In genomic region chr6:20202699-20203302, GRCh38 we compare ENCODE assay signal across 12 cellular contexts. TPM values are rescaled to one million over a fixed set of nuclear protein-coding genes. Genes with fewer than 3 reads are reported as not detected.
A peak's percentile ranks its signal among the peaks of the same experiment; 100 is the strongest.
DNase-seq lines count a peak whose midpoint lies in the region; ATAC-seq, FAIRE-seq and TF ChIP-seq lines count a peak whose summit lies in the region.
"Had no signal": no experiment of that assay in that cellular context is flagged by ENCODE, and none has a peak within 500 bp of the region (broad histone marks: within the 10 kb centered on the region; RNA-seq: fewer than 3 reads in every experiment).

No MANE protein-coding gene starts in this region.

- ATAC-seq in heart left ventricle, result peak in 1 of 4 donors; percentile 48
- no peak for ATAC-seq in right cardiac atrium
- no peak for ATAC-seq in RWPE2 (ENCODE audit: low read depth)
- no peak for ATAC-seq in gastroesophageal sphincter
- ATAC-seq in upper lobe of left lung (ENCODE audit: low FRiP score in 2 of 2), result no peak
- ATAC-seq in GM21423 (IDR thresholded peaks at IDR 0.05; ENCODE audit: unreplicated experiment), result no peak

- WGBS in heart left ventricle, 4 donors, result 53 to 75% (median 69%) methylated on average over 3 of the region's 3 CpGs
- 53% methylated on average over 3 of the region's 3 CpGs for WGBS in right cardiac atrium
- 58 to 69% methylated on average over 3 of the region's 3 CpGs for WGBS in gastroesophageal sphincter (ENCODE audit: low coverage in 1 of 2), 2 donors
- 53 to 71% methylated on average over 3 of the region's 3 CpGs for WGBS in upper lobe of left lung, 2 donors

- TF ChIP-seq CTCF in heart left ventricle (IDR thresholded peaks at IDR 0.05) (no peak), RWPE2 (IDR thresholded peaks at IDR 0.05; ENCODE audit: poor library complexity, severe bottlenecking) (no peak), gastroesophageal sphincter (IDR thresholded peaks at IDR 0.05) (no peak), upper lobe of left lung (IDR thresholded peaks at IDR 0.05) (no peak)

- H3K9me3 ChIP-seq in heart left ventricle, result no peaks in the 10 kb centered on the region
- no peaks in the 10 kb centered on the region for H3K9me3 ChIP-seq in right cardiac atrium (ENCODE audit: control insufficient read depth, low read length)
- no peaks in the 10 kb centered on the region for H3K9me3 ChIP-seq in RWPE2 (ENCODE audit: severe bottlenecking)
- no peaks in the 10 kb centered on the region for H3K9me3 ChIP-seq in gastroesophageal sphincter
- H3K9me3 ChIP-seq in upper lobe of left lung, result no peaks in the 10 kb centered on the region
- H3K9me3 ChIP-seq: BE2C had no signal

- no peaks in the 10 kb centered on the region for H3K27me3 ChIP-seq in heart left ventricle
- no peaks in the 10 kb centered on the region for H3K27me3 ChIP-seq in right cardiac atrium (ENCODE audit: control insufficient read depth, insufficient read depth)
- H3K27me3 ChIP-seq in RWPE2 (ENCODE audit: insufficient read depth, poor library complexity, severe bottlenecking), result no peaks in the 10 kb centered on the region
- no peaks in the 10 kb centered on the region for H3K27me3 ChIP-seq in gastroesophageal sphincter
- H3K27me3 ChIP-seq in upper lobe of left lung, result no peaks in the 10 kb centered on the region

- H3K27ac ChIP-seq in heart left ventricle (peak overlapping the region in 8 of 12 donors; percentile 10 to 77 (median 46)), right cardiac atrium (ENCODE audit: low read length) (no peak overlapping the region), RWPE2 (ENCODE audit: poor library complexity, severe bottlenecking) (peak overlapping the region; percentile 32), gastroesophageal sphincter (peak overlapping the region in 3 of 4 donors; percentile 6 to 31 (median 16)), upper lobe of left lung (peak overlapping the region in 3 of 4 donors; percentile 13 to 81 (median 54))

- intact Hi-C loops in heart left ventricle (cut with DNase I), result no loop called here
- intact Hi-C loops in right cardiac atrium (cut with DNase I), result loop anchor here in 1 of 4 donors (10.0 kb wide), 1 partner anchor 78 kb away; no protein-coding TSS in a partner anchor

- TF ChIP-seq POLR2A in heart left ventricle (IDR thresholded peaks at IDR 0.05) (no peak), gastroesophageal sphincter (IDR thresholded peaks at IDR 0.05) (no peak), upper lobe of left lung (IDR thresholded peaks at IDR 0.05) (no peak)

- DNase-seq in heart left ventricle, result no peak
- DNase-seq in right cardiac atrium, result no peak
- no peak for DNase-seq in RWPE2 (ENCODE audit: low spot score)
- no peak for DNase-seq in upper lobe of left lung
- DNase-seq in SW 1271 (lab: John Stamatoyannopoulos, UW), result no peak
- no peak for DNase-seq in HTR-8/SVneo (ENCODE audit: insufficient read length, low spot score)
- DNase-seq: BE2C; head of caudate nucleus; posterior cingulate gyrus; stimulated activated naive B cell treated with anti-CD40 and anti-IgM and Interleukin-4, amounts not matched to agents 10 μg/mL and 1 μg/mL and 100 μg/mL, for 72 hours had no signal

- TF ChIP-seq EP300 in gastroesophageal sphincter (IDR thresholded peaks at IDR 0.05) (no peak), upper lobe of left lung (IDR thresholded peaks at IDR 0.05) (no peak)

- H3K4me1 ChIP-seq in heart left ventricle (peaks cover 0 to 74% (median 22%) of the 10 kb centered on the region in 12 donors), right cardiac atrium (ENCODE audit: control insufficient read depth, insufficient read depth, low read length) (peaks cover 4% of the 10 kb centered on the region), RWPE2 (ENCODE audit: insufficient read depth, poor library complexity, severe bottlenecking) (peaks cover 35% of the 10 kb centered on the region), gastroesophageal sphincter (peaks cover 0 to 80% (median 25%) of the 10 kb centered on the region in 3 donors), upper lobe of left lung (peaks cover 39 to 58% (median 44%) of the 10 kb centered on the region in 4 donors)
- H3K4me1 ChIP-seq: BE2C had no signal

- H3K4me3 ChIP-seq in heart left ventricle (no peak overlapping the region), right cardiac atrium (ENCODE audit: low read length) (no peak overlapping the region), RWPE2 (ENCODE audit: severe bottlenecking) (no peak overlapping the region), gastroesophageal sphincter (no peak overlapping the region), upper lobe of left lung (no peak overlapping the region)

- no peak for FAIRE-seq in HTR-8/SVneo (lab: Jason Lieb, UNC)

- H3K36me3 ChIP-seq in heart left ventricle, result no peaks in the 10 kb centered on the region
- H3K36me3 ChIP-seq in RWPE2 (ENCODE audit: low read depth), result no peaks in the 10 kb centered on the region
- no peaks in the 10 kb centered on the region for H3K36me3 ChIP-seq in gastroesophageal sphincter
- no peaks in the 10 kb centered on the region for H3K36me3 ChIP-seq in upper lobe of left lung
- H3K36me3 ChIP-seq: BE2C had no signal

RNA-seq across cellular contexts. Expression of gene MBOAT1, which starts 9.5 kb away (rescaled TPM):
- 10 to 100 TPM in 2 of 9 donors, 1 to 10 TPM in 7; 2.6 to 14.4 (median 4.3) TPM for total RNA-seq in heart left ventricle
- polyA plus RNA-seq in heart left ventricle, result 1 to 10 TPM; 2.1 to 2.5 TPM
- total RNA-seq in right cardiac atrium, result 1 to 10 TPM; 6.1 to 9.2 (median 7.0) TPM
- polyA plus RNA-seq in right cardiac atrium, result 3.0 TPM
- total RNA-seq in gastroesophageal sphincter, result 10 to 100 TPM in 1 of 4 donors, 1 to 10 TPM in 3; 2.6 to 11.8 (median 4.4) TPM
- 10 to 100 TPM in 4 of 6 donors, 1 to 10 TPM in 2; 4.2 to 17.5 (median 12.2) TPM for total RNA-seq in upper lobe of left lung
